ENCODE assay signal across 9 cellular contexts in genomic region chr2:197497301-197497700, GRCh38. TPM values are rescaled to one million over a fixed set of nuclear protein-coding genes. Genes with fewer than 3 reads are reported as not detected.
DNase-seq lines count a peak whose midpoint lies in the region; ATAC-seq, FAIRE-seq and TF ChIP-seq lines count a peak whose summit lies in the region.
"Had no signal": no experiment of that assay in that cellular context is flagged by ENCODE, and none has a peak within 500 bp of the region (broad histone marks: within the 10 kb centered on the region; RNA-seq: fewer than 3 reads in every experiment).

No MANE protein-coding gene starts in this region.

- H3K9me3 Mint-ChIP-seq in CD8-positive, alpha-beta T cell = no peaks in the 10 kb centered on the region
- H3K9me3 Mint-ChIP-seq in IgD-negative memory B cell (no peaks in the 10 kb centered on the region), mesothelial cell of epicardium (no peaks in the 10 kb centered on the region)

- no peak overlapping the region for H3K4me3 ChIP-seq in CD8-positive, alpha-beta T cell (ENCODE audit: low read depth, low read length)
- H3K4me3 ChIP-seq in GM12878 = peak overlapping the region; percentile 88

- peaks cover 57% of the 10 kb centered on the region for H3K4me1 Mint-ChIP-seq in CD8-positive, alpha-beta T cell (ENCODE audit: low read depth)
- H3K4me1 Mint-ChIP-seq in IgD-negative memory B cell (peaks cover 37 to 43% (median 39%) of the 10 kb centered on the region in 3 donors), mesothelial cell of epicardium (peaks cover 43% of the 10 kb centered on the region)

- no TSS peak for BruUV-seq in GM12878 (replicated peaks; lab: Mats Ljungman, UMichigan)

- H3K27me3 Mint-ChIP-seq in CD8-positive, alpha-beta T cell (ENCODE audit: low read depth) = no peaks in the 10 kb centered on the region
- no peaks in the 10 kb centered on the region for H3K27me3 Mint-ChIP-seq in IgD-negative memory B cell
- H3K27me3 Mint-ChIP-seq in mesothelial cell of epicardium (ENCODE audit: low read depth) = no peaks in the 10 kb centered on the region

- no peak for ATAC-seq in CD8-positive, alpha-beta T cell
- ATAC-seq in GM12878 (no peak), HG03354 (IDR thresholded peaks at IDR 0.05; ENCODE audit: poor library complexity, severe bottlenecking, unreplicated experiment) (no peak), HG02970 (IDR thresholded peaks at IDR 0.05; ENCODE audit: low FRiP score, unreplicated experiment) (no peak), GM18867 (IDR thresholded peaks at IDR 0.05; ENCODE audit: unreplicated experiment) (no peak)

- peak overlapping the region; percentile 70 for H3K9ac ChIP-seq in GM12878 (ENCODE audit: control insufficient read depth, insufficient read depth, low read length)

- H3K4me2 ChIP-seq in GM12878 (ENCODE audit: control insufficient read depth, insufficient read depth) = peak overlapping the region; percentile 93

- intact Hi-C loops in CD8-positive, alpha-beta T cell (cut with DNase I, micrococcal nuclease) = loop anchor here (5.0 to 10.0 kb wide), 4 partner anchors 210 to 572 kb away; partner anchors contain the start of genes MARS2 (in 1 of the 2) and PGAP1 (in 1 of the 2)
- intact Hi-C loops in GM12878 (cut with micrococcal nuclease; ENCODE audit: unreplicated experiment) = loop anchor here (2.0 to 5.0 kb wide), 3 partner anchors 68 to 280 kb away; no protein-coding TSS in a partner anchor

- SMC1A ChIA-PET in GM12878 (lab: Charles Lee; ENCODE audit: uncharacterized antibody, unreplicated experiment) = interaction anchor here (1.1 to 1.5 kb wide), 4 partner anchors 8 to 63 kb away, joined by 3 to 5 read pairs (median 3); partner anchors contain the start of gene SF3B1

- no peaks in the 10 kb centered on the region for H4K20me1 ChIP-seq in GM12878 (ENCODE audit: control insufficient read depth, insufficient read depth)

- TF ChIP-seq RAD21 in GM12878 (IDR thresholded peaks at IDR 0.05; ENCODE audit: insufficient read depth, low read depth, low read length) = no peak

- no peak for DNase-seq in CD8-positive, alpha-beta T cell
- DNase-seq in GM12878 (ENCODE audit: low read depth, low spot score) = no peak
- no peak for DNase-seq in mesothelial cell of epicardium (ENCODE audit: low spot score in 2 of 2, unreplicated experiment in 2 of 2)
- no peak for DNase-seq in frontal cortex (ENCODE audit: low spot score in 2 of 2)
- DNase-seq: activated effector memory CD4-positive, alpha-beta T cell treated with anti-CD3 and anti-CD28 coated beads, Interleukin-2, amount 50 U/mL, for 16 hours had no signal

- peak overlapping the region; percentile 92 for H3K4me3 Mint-ChIP-seq in CD8-positive, alpha-beta T cell
- H3K4me3 Mint-ChIP-seq in IgD-negative memory B cell (peak overlapping the region in 3 of 4 donors; percentile 98 to 99 (median 99)), mesothelial cell of epicardium (peak overlapping the region; percentile 95)

- no peak overlapping the region for H2AFZ ChIP-seq in GM12878 (ENCODE audit: control insufficient read depth, low read depth, low read length)

- peaks cover 50% of the 10 kb centered on the region for H3K4me1 ChIP-seq in CD8-positive, alpha-beta T cell (ENCODE audit: insufficient read depth, low read length)
- peaks cover 13% of the 10 kb centered on the region for H3K4me1 ChIP-seq in GM12878 (ENCODE audit: control insufficient read depth, insufficient read depth, low read length)

- RAD21 ChIA-PET in GM12878 (lab: Charles Lee; ENCODE audit: unreplicated experiment) = interaction anchor here (1.2 to 4.2 kb wide), 3 partner anchors 52 to 208 kb away, joined by 3 to 22 read pairs (median 4); partner anchors contain the start of gene MARS2

- POLR2A ChIA-PET in CD8-positive, alpha-beta T cell (lab: Charles Lee) = interaction anchor here (0.9 to 9.5 kb wide), 3 partner anchors 8 to 63 kb away, joined by 4 to 146 read pairs (median 41); partner anchors contain the start of genes MOB4 and SF3B1
- POLR2A ChIA-PET in GM12878 (lab: Charles Lee) = interaction anchor here (1.0 to 12.1 kb wide), 7 partner anchors 12 to 64 kb away, joined by 3 to 156 read pairs (median 8); partner anchors contain the start of genes COQ10B, MOB4 and SF3B1

- H3K79me2 ChIP-seq in GM12878 (ENCODE audit: control insufficient read depth, insufficient read depth, low read length) = peaks cover 92% of the 10 kb centered on the region

- CTCF ChIA-PET in CD8-positive, alpha-beta T cell (lab: Charles Lee) = no interaction called here
- CTCF ChIA-PET in GM12878 (lab: Yijun Ruan, JAX) = interaction anchor here (1.2 to 1.5 kb wide), 2 partner anchors 65 to 108 kb away, joined by 3 to 4 read pairs; no protein-coding TSS in a partner anchor

- peaks cover 35% of the 10 kb centered on the region for H3K36me3 ChIP-seq in CD8-positive, alpha-beta T cell (ENCODE audit: insufficient read depth, low read length)
- H3K36me3 ChIP-seq in GM12878 (ENCODE audit: control insufficient read depth in 2 of 2, insufficient read depth in 2 of 2, low read length in 1 of 2) = peaks cover 5 to 33% of the 10 kb centered on the region in 2 experiments

- peak overlapping the region; percentile 97 for H3K27ac Mint-ChIP-seq in CD8-positive, alpha-beta T cell
- H3K27ac Mint-ChIP-seq in IgD-negative memory B cell = peak overlapping the region in 2 of 3 donors; percentile 97 to 98
- peak overlapping the region; percentile 95 for H3K27ac Mint-ChIP-seq in mesothelial cell of epicardium

- in situ Hi-C loops in GM12878 (cut with MboI) = no loop called here

- TF ChIP-seq CTCF in CD8-positive, alpha-beta T cell (IDR thresholded peaks at IDR 0.05) = no peak
- TF ChIP-seq CTCF in GM12878 (IDR thresholded peaks at IDR 0.05 in 2 of 3, conservative IDR thresholded peaks at IDR 0.05 in 1 of 3; ENCODE audit: control insufficient read depth in 2 of 3, extremely low read depth in 1 of 3, insufficient read depth in 1 of 3, low read depth in 3 of 3, low read length in 3 of 3) = no peak
- no peak for TF ChIP-seq CTCF in mesothelial cell of epicardium (IDR thresholded peaks at IDR 0.05; ENCODE audit: unreplicated experiment)

- no peak for TF ChIP-seq EP300 in GM12878 (IDR thresholded peaks at IDR 0.05; ENCODE audit: borderline replicate concordance in 1 of 2, control insufficient read depth in 1 of 2, low read depth in 2 of 2, low read length in 2 of 2)

- 0% methylated on average over 2 of the region's 2 CpGs for WGBS in GM12878 (ENCODE audit: insufficient coverage, insufficient replicate concordance, low lambda C conversion rate, missing lambda C conversion rate)

- TF ChIP-seq POLR2A in GM12878 (IDR thresholded peaks at IDR 0.05; ENCODE audit: low read depth, low read length) = no peak

- H3K27me3 ChIP-seq in CD8-positive, alpha-beta T cell (ENCODE audit: insufficient read depth, low read length) = no peaks in the 10 kb centered on the region
- H3K27me3 ChIP-seq in GM12878 (replicated peaks in 1 of 2; ENCODE audit: control insufficient read depth in 2 of 2, insufficient read depth in 2 of 2, low read length in 1 of 2) = no peaks in the 10 kb centered on the region

- no peak overlapping the region for H3K27ac ChIP-seq in CD8-positive, alpha-beta T cell (ENCODE audit: low read depth, low read length)
- H3K27ac ChIP-seq in GM12878 (ENCODE audit: control insufficient read depth, insufficient read depth) = peak overlapping the region; percentile 24; the same call in 1 of the 2 replicates

- no peaks in the 10 kb centered on the region for H3K9me3 ChIP-seq in CD8-positive, alpha-beta T cell (ENCODE audit: low read length)
- no peaks in the 10 kb centered on the region for H3K9me3 ChIP-seq in GM12878 (replicated peaks; ENCODE audit: control insufficient read depth, insufficient read depth, low read length)

- FAIRE-seq in GM12878 (lab: Jason Lieb, UNC) = no peak
- no peak for FAIRE-seq in frontal cortex (lab: Jason Lieb, UNC)

- peaks cover 73% of the 10 kb centered on the region for H3K36me3 Mint-ChIP-seq in CD8-positive, alpha-beta T cell
- peaks cover 6% of the 10 kb centered on the region for H3K36me3 Mint-ChIP-seq in IgD-negative memory B cell
- H3K36me3 Mint-ChIP-seq in mesothelial cell of epicardium = peaks cover 32% of the 10 kb centered on the region

RNA-seq across cellular contexts. Expression of gene HSPD1, which starts 2.3 kb away (rescaled TPM):
- total RNA-seq in CD8-positive, alpha-beta T cell = 100 to 1,000 TPM; 162 to 163 TPM
- polyA plus RNA-seq in IgD-negative memory B cell = 92.3 TPM
- total RNA-seq in GM12878 (2013; cell fraction: nucleolus; rRNA removed) = 368 and 375 TPM in 2 replicates
- total RNA-seq in GM12878 (2014; rRNA removed) = 345 and 394 TPM in 2 replicates
- 701 and 730 TPM in 2 replicates for total RNA-seq in GM12878 (2014; rRNA removed; fragmentation: Illumina TruSeq; extraction: Trizol)
- 578 and 595 TPM in 2 replicates for total RNA-seq in GM12878 (2021)
- 218 TPM for polyA plus RNA-seq in GM12878 (2011; ENCODE audit: low read depth)
- 529 and 804 TPM in 2 replicates for polyA plus RNA-seq in GM12878 (2011; rRNA removed)
- 216 and 238 TPM in 2 replicates for polyA plus RNA-seq in GM12878 (2011; cell fraction: cytosol; rRNA removed)
- 220 and 335 TPM in 2 replicates for polyA plus RNA-seq in GM12878 (2011; cell fraction: nucleus; rRNA removed)
- polyA plus RNA-seq in GM12878 (2012) = 269 and 346 TPM in 2 replicates
- polyA plus RNA-seq in GM12878 (2014; fragmentation: Illumina TruSeq; extraction: Trizol) = 812 and 992 TPM in 2 replicates
- polyA plus RNA-seq in GM12878 (2014; fragmentation: Nextera tagmentation; extraction: Ambion mirVana) = 100 to 1,000 TPM; 659 to 997 TPM
- polyA plus RNA-seq in GM12878 (2014; rRNA removed) = 430 and 462 TPM in 2 replicates
- polyA plus RNA-seq in GM12878 (2016; fragmentation: Nextera tagmentation; extraction: Ambion mirVana) = 1,000 to 10,000 TPM; 1,157 to 1,169 TPM
- polyA minus RNA-seq in GM12878 (2011; rRNA and poly(A)+ RNA removed) = 323 and 432 TPM in 2 replicates
- polyA minus RNA-seq in GM12878 (2011; cell fraction: cytosol; rRNA and poly(A)+ RNA removed) = 184 and 232 TPM in 2 replicates
- 150 and 246 TPM in 2 replicates for polyA minus RNA-seq in GM12878 (2011; cell fraction: nucleus; rRNA and poly(A)+ RNA removed)
- 326 to 341 TPM (median 337 TPM) in 3 replicates for total RNA-seq in mesothelial cell of epicardium
- total RNA-seq in frontal cortex = 157 TPM

RNA-seq across cellular contexts. Expression of gene HSPE1, which starts 2.9 kb away (rescaled TPM):
- total RNA-seq in CD8-positive, alpha-beta T cell = 10 to 100 TPM; 76.7 to 76.8 TPM
- polyA plus RNA-seq in IgD-negative memory B cell = 149 TPM
- 58.4 and 59.6 TPM in 2 replicates for total RNA-seq in GM12878 (2013; cell fraction: nucleolus; rRNA removed)
- 210 and 211 TPM in 2 replicates for total RNA-seq in GM12878 (2014; rRNA removed)
- 421 and 442 TPM in 2 replicates for total RNA-seq in GM12878 (2014; rRNA removed; fragmentation: Illumina TruSeq; extraction: Trizol)
- 174 and 180 TPM in 2 replicates for total RNA-seq in GM12878 (2021)
- polyA plus RNA-seq in GM12878 (2011; ENCODE audit: low read depth) = 119 TPM
- polyA plus RNA-seq in GM12878 (2011; rRNA removed) = 259 and 411 TPM in 2 replicates
- 72.8 and 91.8 TPM in 2 replicates for polyA plus RNA-seq in GM12878 (2011; cell fraction: cytosol; rRNA removed)
- polyA plus RNA-seq in GM12878 (2011; cell fraction: nucleus; rRNA removed) = 62.7 and 81.2 TPM in 2 replicates
- 175 and 372 TPM in 2 replicates for polyA plus RNA-seq in GM12878 (2012)
- polyA plus RNA-seq in GM12878 (2014; fragmentation: Illumina TruSeq; extraction: Trizol) = 498 and 661 TPM in 2 replicates
- polyA plus RNA-seq in GM12878 (2014; fragmentation: Nextera tagmentation; extraction: Ambion mirVana) = 100 to 1,000 TPM; 872 to 988 TPM
- 488 and 513 TPM in 2 replicates for polyA plus RNA-seq in GM12878 (2014; rRNA removed)
- polyA plus RNA-seq in GM12878 (2016; fragmentation: Nextera tagmentation; extraction: Ambion mirVana) = 1,000 to 10,000 TPM; 1,051 to 1,096 TPM
- polyA minus RNA-seq in GM12878 (2011; rRNA and poly(A)+ RNA removed) = 31.4 and 46.9 TPM in 2 replicates
- 11.3 and 15.9 TPM in 2 replicates for polyA minus RNA-seq in GM12878 (2011; cell fraction: cytosol; rRNA and poly(A)+ RNA removed)
- polyA minus RNA-seq in GM12878 (2011; cell fraction: nucleus; rRNA and poly(A)+ RNA removed) = 35.8 and 59.9 TPM in 2 replicates
- total RNA-seq in mesothelial cell of epicardium = 91.8 to 102 TPM (median 96.4 TPM) in 3 replicates
- 62.8 TPM for total RNA-seq in frontal cortex

RNA-seq across cellular contexts. Expression of gene MOB4, which starts 18.6 kb away (rescaled TPM):
- 10 to 100 TPM; 32.1 to 36.5 TPM for total RNA-seq in CD8-positive, alpha-beta T cell
- polyA plus RNA-seq in IgD-negative memory B cell (28.0 TPM), GM12878 (2011; rRNA removed) (36.6 and 75.5 TPM in 2 replicates), GM12878 (2014; fragmentation: Illumina TruSeq; extraction: Trizol) (17.0 and 22.1 TPM in 2 replicates), GM12878 (2014; fragmentation: Nextera tagmentation; extraction: Ambion mirVana) (10 to 100 TPM; 40.6 to 43.4 TPM), GM12878 (2014; rRNA removed) (17.1 and 28.2 TPM in 2 replicates), GM12878 (2016; fragmentation: Nextera tagmentation; extraction: Ambion mirVana) (10 to 100 TPM; 42.2 to 44.2 TPM)
- 29.3 and 31.9 TPM in 2 replicates for total RNA-seq in GM12878 (2013; cell fraction: nucleolus; rRNA removed)
- total RNA-seq in GM12878 (2014; rRNA removed) (16.8 and 23.0 TPM in 2 replicates), GM12878 (2014; rRNA removed; fragmentation: Illumina TruSeq; extraction: Trizol) (23.7 and 24.9 TPM in 2 replicates), GM12878 (2021) (13.5 and 16.1 TPM in 2 replicates), mesothelial cell of epicardium (22.5 to 26.0 TPM (median 26.0 TPM) in 3 replicates), frontal cortex (88.9 TPM)
- 10.6 TPM for polyA plus RNA-seq in GM12878 (2011; ENCODE audit: low read depth)
- 12.5 and 13.1 TPM in 2 replicates for polyA plus RNA-seq in GM12878 (2011; cell fraction: cytosol; rRNA removed)
- 12.7 and 14.2 TPM in 2 replicates for polyA plus RNA-seq in GM12878 (2011; cell fraction: nucleus; rRNA removed)
- 22.9 and 24.5 TPM in 2 replicates for polyA plus RNA-seq in GM12878 (2012)
- 15.8 and 23.4 TPM in 2 replicates for polyA minus RNA-seq in GM12878 (2011; rRNA and poly(A)+ RNA removed)
- 8.2 and 10.3 TPM in 2 replicates for polyA minus RNA-seq in GM12878 (2011; cell fraction: cytosol; rRNA and poly(A)+ RNA removed)
- 7.6 and 13.2 TPM in 2 replicates for polyA minus RNA-seq in GM12878 (2011; cell fraction: nucleus; rRNA and poly(A)+ RNA removed)

RNA-seq across cellular contexts. Expression of gene COQ10B, which starts 43.9 kb away (rescaled TPM):
- total RNA-seq in CD8-positive, alpha-beta T cell = 10 to 100 TPM; 66.9 to 67.6 TPM
- polyA plus RNA-seq in IgD-negative memory B cell (29.9 TPM), GM12878 (2011; rRNA removed) (3.6 and 4.5 TPM in 2 replicates), GM12878 (2014; fragmentation: Illumina TruSeq; extraction: Trizol) (13.2 and 18.9 TPM in 2 replicates), GM12878 (2014; fragmentation: Nextera tagmentation; extraction: Ambion mirVana) (10 to 100 TPM in 1 of 2 experiments, 1 to 10 TPM in 1; 7.7 to 13.1 TPM), GM12878 (2014; rRNA removed) (7.3 and 8.3 TPM in 2 replicates), GM12878 (2016; fragmentation: Nextera tagmentation; extraction: Ambion mirVana) (10 to 100 TPM; 21.8 to 23.2 TPM)
- total RNA-seq in GM12878 (2013; cell fraction: nucleolus; rRNA removed) = 8.4 and 12.0 TPM in 2 replicates
- total RNA-seq in GM12878 (2014; rRNA removed) (14.5 and 17.3 TPM in 2 replicates), GM12878 (2014; rRNA removed; fragmentation: Illumina TruSeq; extraction: Trizol) (16.9 and 18.2 TPM in 2 replicates), GM12878 (2021) (9.9 and 10.3 TPM in 2 replicates), mesothelial cell of epicardium (14.6 to 15.9 TPM (median 15.3 TPM) in 3 replicates), frontal cortex (35.9 TPM)
- polyA plus RNA-seq in GM12878 (2011; ENCODE audit: low read depth) = 8.4 TPM
- polyA plus RNA-seq in GM12878 (2011; cell fraction: cytosol; rRNA removed) = 1.8 and 2.5 TPM in 2 replicates
- 1.3 and 2.9 TPM in 2 replicates for polyA plus RNA-seq in GM12878 (2011; cell fraction: nucleus; rRNA removed)
- polyA plus RNA-seq in GM12878 (2012) = 9.5 and 11.9 TPM in 2 replicates
- 2.9 and 5.9 TPM in 2 replicates for polyA minus RNA-seq in GM12878 (2011; rRNA and poly(A)+ RNA removed)
- polyA minus RNA-seq in GM12878 (2011; cell fraction: cytosol; rRNA and poly(A)+ RNA removed) = 3.7 and 6.1 TPM in 2 replicates
- polyA minus RNA-seq in GM12878 (2011; cell fraction: nucleus; rRNA and poly(A)+ RNA removed) = 9.6 and 13.0 TPM in 2 replicates
